ENCODE assay signal across 1 cellular context in the genomic region with DNA sequence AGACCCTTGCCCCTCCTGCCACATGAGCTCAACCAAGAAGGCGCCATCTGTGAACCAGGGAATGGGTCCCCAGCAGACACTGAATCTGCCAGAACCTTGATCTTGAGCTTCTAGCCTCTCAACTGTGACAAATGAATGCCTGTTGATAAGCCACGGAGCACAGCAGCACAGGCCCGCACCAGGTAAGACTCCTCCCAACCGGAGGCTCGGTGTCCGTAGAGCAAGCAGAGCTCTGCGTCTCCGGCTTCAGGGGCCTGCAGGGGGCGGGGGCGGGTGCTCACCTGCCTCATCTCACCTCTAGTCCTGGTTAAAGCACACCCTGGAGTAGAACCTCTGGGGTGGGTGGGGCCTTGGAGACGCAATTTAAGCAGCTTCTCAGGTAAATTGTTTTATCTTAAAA.
TF ChIP-seq lines count a peak whose summit lies in the region.

No MANE protein-coding gene starts in this region.

TF ChIP-seq in H1, 55 proteins besides CTCF, POLR2A, EP300 and RAD21:
- TF ChIP-seq SIX5 (IDR thresholded peaks at IDR 0.05; ENCODE audit: low read depth, low read length): no peak
- TF ChIP-seq BRCA1 (IDR thresholded peaks at IDR 0.05; ENCODE audit: low read depth, low read length): no peak
- TF ChIP-seq, protein P1, sequence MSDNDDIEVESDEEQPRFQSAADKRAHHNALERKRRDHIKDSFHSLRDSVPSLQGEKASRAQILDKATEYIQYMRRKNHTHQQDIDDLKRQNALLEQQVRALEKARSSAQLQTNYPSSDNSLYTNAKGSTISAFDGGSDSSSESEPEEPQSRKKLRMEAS (IDR thresholded peaks at IDR 0.05): no peak
- TF ChIP-seq BACH1 (IDR thresholded peaks at IDR 0.05; ENCODE audit: low read length): no peak
- TF ChIP-seq NANOG (IDR thresholded peaks at IDR 0.05; ENCODE audit: insufficient read depth, low read depth, low read length, poor library complexity, severe bottlenecking): no peak
- TF ChIP-seq SUZ12 (IDR thresholded peaks at IDR 0.05; ENCODE audit: low read length): no peak
